In genomic region chr14:60981626-60982455, GRCh38 we compare ENCODE assay signal across 9 cellular contexts. TPM values are rescaled to one million over a fixed set of nuclear protein-coding genes. Genes with fewer than 3 reads are reported as not detected.
A peak's percentile ranks its signal among the peaks of the same experiment; 100 is the strongest.
DNase-seq lines count a peak whose midpoint lies in the region; ATAC-seq and TF ChIP-seq lines count a peak whose summit lies in the region.
"Had no signal": no experiment of that assay in that cellular context is flagged by ENCODE, and none has a peak within 500 bp of the region (broad histone marks: within the 10 kb centered on the region; RNA-seq: fewer than 3 reads in every experiment).

No MANE protein-coding gene starts in this region.

- H3K36me3 ChIP-seq in A673 (ENCODE audit: insufficient read depth, low read length, poor library complexity, severe bottlenecking) (peaks cover 36% of the 10 kb centered on the region), OCI-LY7 (ENCODE audit: insufficient read depth, low read length) (peaks cover 41% of the 10 kb centered on the region), parathyroid adenoma (ENCODE audit: control insufficient read depth, insufficient read depth, low read length) (no peaks in the 10 kb centered on the region)

- in situ Hi-C loops in GM13977 (cut with MboI; ENCODE audit: low pct_unique_long_range_greater_than_20kb, low sequenced_read_pairs, unreplicated experiment) = no loop called here

- intact Hi-C loops in A673 (cut with micrococcal nuclease; ENCODE audit: unreplicated experiment) (loop anchor here (2.0 to 5.0 kb wide), 3 partner anchors 121 to 335 kb away; no protein-coding TSS in a partner anchor), OCI-LY7 (cut with micrococcal nuclease; ENCODE audit: unreplicated experiment) (loop anchor here (1.0 to 5.0 kb wide), 3 partner anchors 167 to 325 kb away; partner anchors contain the start of gene MNAT1)

- ATAC-seq in T-cell (replicated peaks in 1 of 4) (no peak), HG02642 (IDR thresholded peaks at IDR 0.05; ENCODE audit: poor library complexity, unreplicated experiment) (no peak)

- POLR2A ChIA-PET in A673 (lab: Charles Lee; ENCODE audit: low non-redundant PET) = no interaction called here
- POLR2A ChIA-PET in OCI-LY7 (lab: Charles Lee) = interaction anchor here (0.6 to 1.5 kb wide), 8 partner anchors 10 to 248 kb away, joined by 3 to 6 read pairs (median 3); partner anchors contain the start of gene MNAT1
- POLR2A ChIA-PET in T-cell (lab: Charles Lee) = no interaction called here

- peaks cover 26% of the 10 kb centered on the region for H3K4me1 ChIP-seq in A673 (ENCODE audit: insufficient read depth, low read length, poor library complexity, severe bottlenecking)
- peaks cover 41% of the 10 kb centered on the region for H3K4me1 ChIP-seq in OCI-LY7 (ENCODE audit: insufficient read depth, low read length, poor library complexity, severe bottlenecking)
- H3K4me1 ChIP-seq in parathyroid adenoma = peaks cover 12% of the 10 kb centered on the region

- TF ChIP-seq CTCF in A673 (conservative IDR thresholded peaks at IDR 0.05; ENCODE audit: low read depth, low read length) (no peak), GM13977 (IDR thresholded peaks at IDR 0.05; ENCODE audit: extremely low read depth, insufficient read depth, missing control alignments) (no peak), OCI-LY7 (conservative IDR thresholded peaks at IDR 0.05; ENCODE audit: low read length) (no peak), parathyroid adenoma (IDR thresholded peaks at IDR 0.05) (no peak), endothelial cell (IDR thresholded peaks at IDR 0.05; ENCODE audit: unreplicated experiment) (no peak)

- H3K36me3 Mint-ChIP-seq in T-cell = peaks cover 15% of the 10 kb centered on the region
- H3K36me3 Mint-ChIP-seq in endothelial cell (ENCODE audit: low read depth, unreplicated experiment) = no peaks in the 10 kb centered on the region

- DNase-seq in A673 (ENCODE audit: low spot score) = peak; percentile 37
- peak; percentile 12 for DNase-seq in GM13977 (ENCODE audit: low spot score)
- no peak for DNase-seq in OCI-LY7 (ENCODE audit: low spot score)
- DNase-seq in fibroblast of gingiva (ENCODE audit: low read depth) = peak; percentile 85
- DNase-seq in T-cell = no peak
- no peak for DNase-seq in endothelial cell (ENCODE audit: low spot score)

- H3K4me3 Mint-ChIP-seq in T-cell (no peak overlapping the region), endothelial cell (ENCODE audit: unreplicated experiment) (no peak overlapping the region)

- H3K79me2 ChIP-seq in OCI-LY7 (ENCODE audit: insufficient read depth, low read depth, low read length) (peaks cover 38% of the 10 kb centered on the region; the same call in 1 of the 2 replicates), parathyroid adenoma (peaks cover 31% of the 10 kb centered on the region)

- peak overlapping the region; percentile 83 for H3K4me2 ChIP-seq in OCI-LY7 (ENCODE audit: low read length)
- peak overlapping the region; percentile 86 for H3K4me2 ChIP-seq in parathyroid adenoma (ENCODE audit: low read length)

- H3K4me3 ChIP-seq in A673 (ENCODE audit: low read depth, low read length, poor library complexity, severe bottlenecking) = peak overlapping the region; percentile 84
- H3K4me3 ChIP-seq in OCI-LY7 (ENCODE audit: low read depth, low read length, poor library complexity, severe bottlenecking) = peak overlapping the region; percentile 81
- peak overlapping the region; percentile 89 for H3K4me3 ChIP-seq in parathyroid adenoma (ENCODE audit: low read depth, low read length)

- H3K27me3 Mint-ChIP-seq in T-cell (no peaks in the 10 kb centered on the region), endothelial cell (ENCODE audit: unreplicated experiment) (no peaks in the 10 kb centered on the region)
- H3K27me3 Mint-ChIP-seq: memory B cell had no signal

- H3K27me3 ChIP-seq in A673 (replicated peaks; ENCODE audit: insufficient read depth, low read depth, low read length, poor library complexity) = no peaks in the 10 kb centered on the region
- no peaks in the 10 kb centered on the region for H3K27me3 ChIP-seq in parathyroid adenoma (ENCODE audit: control insufficient read depth, insufficient read depth, low read length)

- no peaks in the 10 kb centered on the region for H3K9me2 ChIP-seq in OCI-LY7 (ENCODE audit: insufficient read depth, low read length)

- H3K27ac ChIP-seq in A673 (ENCODE audit: low read depth, low read length, poor library complexity, severe bottlenecking) (peak overlapping the region; percentile 94), OCI-LY7 (ENCODE audit: low read depth, low read length, poor library complexity, severe bottlenecking) (no peak overlapping the region), parathyroid adenoma (peak overlapping the region; percentile 88)

- H3K9me3 ChIP-seq in A673 (ENCODE audit: low read depth, low read length, poor library complexity, severe bottlenecking) (no peaks in the 10 kb centered on the region), OCI-LY7 (ENCODE audit: low read length) (no peaks in the 10 kb centered on the region), parathyroid adenoma (ENCODE audit: control insufficient read depth, low read length) (no peaks in the 10 kb centered on the region)

- H3K9me3 Mint-ChIP-seq in T-cell = no peaks in the 10 kb centered on the region
- no peaks in the 10 kb centered on the region for H3K9me3 Mint-ChIP-seq in endothelial cell (ENCODE audit: unreplicated experiment)
- H3K9me3 Mint-ChIP-seq: memory B cell had no signal

- no peak overlapping the region for H3K9ac ChIP-seq in parathyroid adenoma

- no peaks in the 10 kb centered on the region for H4K20me1 ChIP-seq in OCI-LY7 (ENCODE audit: insufficient read depth, low read length)

- H2AFZ ChIP-seq in OCI-LY7 (ENCODE audit: low read length) (peak overlapping the region; percentile 89), parathyroid adenoma (peak overlapping the region; percentile 95)

- BruUV-seq in A673 (replicated peaks; lab: Mats Ljungman, UMichigan) = TSS peak; percentile 43
- BruUV-seq in OCI-LY7 (replicated peaks; lab: Mats Ljungman, UMichigan) = no TSS peak

- CTCF ChIA-PET in A673 (lab: Charles Lee) = no interaction called here
- CTCF ChIA-PET in OCI-LY7 (lab: Charles Lee; ENCODE audit: unreplicated experiment) = no interaction called here
- CTCF ChIA-PET in T-cell (lab: Charles Lee) = interaction anchor here in 1 of 2 donors (0.6 to 1.4 kb wide), 3 partner anchors 299 to 715 kb away, joined by 3 to 4 read pairs (median 3); no protein-coding TSS in a partner anchor

- H3K27ac Mint-ChIP-seq in T-cell (no peak overlapping the region), endothelial cell (ENCODE audit: unreplicated experiment) (no peak overlapping the region)
- H3K27ac Mint-ChIP-seq: memory B cell had no signal

- H3K4me1 Mint-ChIP-seq in T-cell (peaks cover 21 to 27% (median 23%) of the 10 kb centered on the region in 3 donors), endothelial cell (ENCODE audit: unreplicated experiment) (no peaks in the 10 kb centered on the region)

RNA-seq across cellular contexts. Expression of gene SLC38A6, which starts 0.8 kb away (rescaled TPM):
- total RNA-seq in A673 (2021) (25.8 and 28.0 TPM in 2 replicates), OCI-LY7 (2022) (11.0 and 15.8 TPM in 2 replicates), T-cell (10 to 100 TPM; 11.1 to 20.3 (median 14.2) TPM), endothelial cell (ENCODE audit: unreplicated experiment) (10.1 TPM)
- 12.9 and 16.8 TPM in 2 replicates for total RNA-seq in OCI-LY7 (2014; rRNA removed; shearing (Covaris generic))

RNA-seq across cellular contexts. Expression of gene TRMT5, which starts 1.0 kb away (rescaled TPM):
- 21.9 and 26.2 TPM in 2 replicates for total RNA-seq in A673 (2021)
- 7.0 and 17.6 TPM in 2 replicates for total RNA-seq in OCI-LY7 (2014; rRNA removed; shearing (Covaris generic))
- total RNA-seq in OCI-LY7 (2022) = 12.8 and 14.5 TPM in 2 replicates
- 1 to 10 TPM; 3.6 to 7.6 (median 5.7) TPM for total RNA-seq in T-cell
- total RNA-seq in endothelial cell (ENCODE audit: unreplicated experiment) = 12.6 TPM

Comparison
In these comparisons a context has a peak if more than half of its experiments do, and no peak if none do; other contexts are left out.
1. DNase-seq: peak in A673 (single experiment), GM13977 (single experiment) and fibroblast of gingiva (single experiment); none in OCI-LY7 (single experiment), T-cell (0 of 34) and endothelial cell (single experiment).
2. Peak in every context shown above with its lines, with median percentiles within 50 percentile points of each other: H3K4me3 ChIP-seq.